ENCODE assay signal across 9 cellular contexts in genomic region chr11:126917531-126918204, GRCh38.
A peak's percentile ranks its signal among the peaks of the same experiment; 100 is the strongest.
DNase-seq lines count a peak whose midpoint lies in the region; ATAC-seq lines count a peak whose summit lies in the region.
"Had no signal": no experiment of that assay in that cellular context is flagged by ENCODE, and none has a peak within 500 bp of the region (broad histone marks: within the 10 kb centered on the region; RNA-seq: fewer than 3 reads in every experiment).

No MANE protein-coding gene starts in this region.

- H3K27me3 Mint-ChIP-seq in activated T-helper 17 cell treated with anti-CD3 and anti-CD28 coated beads, Interleukin-2, amount 50 U/mL, for 72 hours = no peaks in the 10 kb centered on the region

- ATAC-seq in GM19035 (IDR thresholded peaks at IDR 0.05; ENCODE audit: unreplicated experiment) = peak; percentile 95
- peak; percentile 87 for ATAC-seq in HG03066 (IDR thresholded peaks at IDR 0.05; ENCODE audit: low read depth, unreplicated experiment)
- peak; percentile 92 for ATAC-seq in activated T-helper 17 cell treated with anti-CD3 and anti-CD28 coated beads, Interleukin-2, amount 50 U/mL, for 72 hours (replicated peaks)

- H3K4me3 Mint-ChIP-seq in activated T-helper 17 cell treated with anti-CD3 and anti-CD28 coated beads, Interleukin-2, amount 50 U/mL, for 72 hours = no peak overlapping the region
- H3K4me3 Mint-ChIP-seq: activated naive CD8-positive, alpha-beta T cell treated with anti-CD3 and anti-CD28 coated beads, Interleukin-2, amount 10 ng/mL, durations not matched to agents 7 days and 5 days had no signal

- H3K4me1 Mint-ChIP-seq in activated T-helper 17 cell treated with anti-CD3 and anti-CD28 coated beads, Interleukin-2, amount 50 U/mL, for 72 hours = no peaks in the 10 kb centered on the region
- H3K4me1 Mint-ChIP-seq: activated naive CD8-positive, alpha-beta T cell treated with anti-CD3 and anti-CD28 coated beads, Interleukin-2, amount 10 ng/mL, durations not matched to agents 7 days and 5 days had no signal

- peak overlapping the region; percentile 71 for H3K27ac Mint-ChIP-seq in activated T-helper 17 cell treated with anti-CD3 and anti-CD28 coated beads, Interleukin-2, amount 50 U/mL, for 72 hours
- H3K27ac Mint-ChIP-seq: activated naive CD8-positive, alpha-beta T cell treated with anti-CD3 and anti-CD28 coated beads, Interleukin-2, amount 10 ng/mL, durations not matched to agents 7 days and 5 days had no signal

- H3K9me3 Mint-ChIP-seq in activated T-helper 17 cell treated with anti-CD3 and anti-CD28 coated beads, Interleukin-2, amount 50 U/mL, for 72 hours = no peaks in the 10 kb centered on the region
- H3K9me3 Mint-ChIP-seq: activated naive CD8-positive, alpha-beta T cell treated with anti-CD3 and anti-CD28 coated beads, Interleukin-2, amount 10 ng/mL, durations not matched to agents 7 days and 5 days had no signal

- peak; percentile 94 for DNase-seq in AG08395 (ENCODE audit: low spot score)
- peak; percentile 100 for DNase-seq in renal cortical epithelial cell (ENCODE audit: low read depth)
- no peak for DNase-seq in activated gamma-delta T cell (lab: John Stamatoyannopoulos, UW)
- no peak for DNase-seq in NK-92 treated with Interleukin-12 subunit alpha and Interleukin-12 subunit beta, amount 100 ng/mL, for 24 hours (lab: John Stamatoyannopoulos, UW)
- no peak for DNase-seq in NCI-H510A treated with DMSO at 0.1 percent for 48 hours (lab: John Stamatoyannopoulos, UW)
- DNase-seq: activated naive CD8-positive, alpha-beta T cell treated with anti-CD3 and anti-CD28 coated beads, Interleukin-2, amount 10 ng/mL, durations not matched to agents 7 days and 5 days had no signal

- no peaks in the 10 kb centered on the region for H3K36me3 Mint-ChIP-seq in activated T-helper 17 cell treated with anti-CD3 and anti-CD28 coated beads, Interleukin-2, amount 50 U/mL, for 72 hours (ENCODE audit: low read depth)
- H3K36me3 Mint-ChIP-seq: activated naive CD8-positive, alpha-beta T cell treated with anti-CD3 and anti-CD28 coated beads, Interleukin-2, amount 10 ng/mL, durations not matched to agents 7 days and 5 days had no signal

Comparison
In these comparisons a context has a peak if more than half of its experiments do, and no peak if none do; other contexts are left out.
1. DNase-seq: peak in AG08395 (single experiment) and renal cortical epithelial cell (single experiment); none in activated gamma-delta T cell (single experiment), NK-92 treated with Interleukin-12 subunit alpha and Interleukin-12 subunit beta, amount 100 ng/mL, for 24 hours (single experiment) and NCI-H510A treated with DMSO at 0.1 percent for 48 hours (single experiment).
2. Peak in every context shown above with its lines, with median percentiles within 50 percentile points of each other: ATAC-seq.